Comparison of ENCODE assay signal across 1 cellular context in the genomic region with DNA sequence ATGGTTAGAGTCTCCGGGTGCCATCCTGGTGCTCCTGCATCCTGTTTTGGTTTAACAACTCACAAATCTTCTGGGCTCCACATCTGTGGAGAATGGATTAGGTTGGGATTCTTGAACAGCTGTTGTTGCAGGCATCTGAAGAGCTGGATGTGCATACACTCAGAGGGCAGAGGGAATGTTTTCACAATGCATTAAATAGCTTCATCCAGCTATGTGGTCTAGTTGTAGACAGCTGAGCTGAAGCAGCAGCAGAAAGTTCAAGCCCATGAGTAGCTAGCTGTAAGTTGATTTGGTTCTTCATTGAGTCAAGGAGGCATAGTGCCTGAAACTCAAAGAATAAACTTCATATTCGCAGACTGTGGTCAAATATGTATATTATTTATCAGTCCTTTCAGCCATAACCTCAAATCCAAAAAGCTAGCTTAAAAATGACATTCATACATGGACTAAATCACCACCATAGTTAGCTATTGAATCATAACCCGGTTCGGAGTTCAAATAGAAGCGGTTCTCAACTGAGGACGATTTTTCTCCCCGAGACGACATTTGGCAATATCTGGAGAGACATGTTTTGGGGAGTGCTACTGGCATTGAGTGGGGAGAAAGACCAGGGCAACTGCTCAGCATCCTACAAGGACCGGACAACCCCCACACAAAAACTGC.
TF ChIP-seq lines count a peak whose summit lies in the region.

No MANE protein-coding gene starts in this region.

TF ChIP-seq in GM23338, 12 proteins besides CTCF, POLR2A, EP300 and RAD21 (continued from another document):
- TF ChIP-seq ZNF462 (CRISPR knock-in tag; IDR thresholded peaks at IDR 0.05) (no peak), ETS1 (IDR thresholded peaks at IDR 0.05) (no peak), ZNF331 (CRISPR knock-in tag; IDR thresholded peaks at IDR 0.05; ENCODE audit: low read depth) (no peak), POLR2AphosphoS5 (IDR thresholded peaks at IDR 0.05; ENCODE audit: low read depth) (no peak), ZNF114 (CRISPR knock-in tag; IDR thresholded peaks at IDR 0.05) (no peak), STAT1 (IDR thresholded peaks at IDR 0.05; ENCODE audit: unreplicated experiment) (no peak)
TF ChIP-seq in GM23338: peak in this region for 0.
